ENCODE assay signal across 9 cellular contexts in genomic region chrX:45322382-45322781, GRCh38.
A peak's percentile ranks its signal among the peaks of the same experiment; 100 is the strongest.
DNase-seq lines count a peak whose midpoint lies in the region; ATAC-seq and TF ChIP-seq lines count a peak whose summit lies in the region.
"Had no signal": no experiment of that assay in that cellular context is flagged by ENCODE, and none has a peak within 500 bp of the region (broad histone marks: within the 10 kb centered on the region; RNA-seq: fewer than 3 reads in every experiment).

No MANE protein-coding gene starts in this region.

- no peak overlapping the region for H3K4me2 ChIP-seq in OCI-LY1 (ENCODE audit: low read length)

- no peak overlapping the region for H3K4me3 Mint-ChIP-seq in endodermal cell
- H3K4me3 Mint-ChIP-seq: CD4-positive, alpha-beta memory T cell had no signal

- TF ChIP-seq CTCF in OCI-LY1 (IDR thresholded peaks at IDR 0.05; ENCODE audit: low read length) (0 out of 2 replicates have a peak, but pooled peaks have one; percentile 17), endodermal cell (conservative IDR thresholded peaks at IDR 0.05) (peak; percentile 70)

- peak; percentile 0 for DNase-seq in NCI-H748 (lab: John Stamatoyannopoulos, UW; ENCODE audit: unreplicated experiment)
- no peak for DNase-seq in NCI-H748 treated with DMSO at 0.1 percent for 48 hours (lab: John Stamatoyannopoulos, UW)
- DNase-seq in endodermal cell = peak; percentile 59
- DNase-seq in middle frontal gyrus (ENCODE audit: extremely low spot score, low spot score) = peak; percentile 35
- no peak for DNase-seq in NCI-H146 treated with DMSO at 0.1 percent for 48 hours (lab: John Stamatoyannopoulos, UW; ENCODE audit: unreplicated experiment)
- no peak for DNase-seq in SK-N-DZ (ENCODE audit: low spot score)

- H3K27ac ChIP-seq in OCI-LY1 (ENCODE audit: low read depth, low read length, poor library complexity, severe bottlenecking) (no peak overlapping the region), endodermal cell (ENCODE audit: low read depth, low read length) (no peak overlapping the region)

- H3K4me3 ChIP-seq in OCI-LY1 (ENCODE audit: low read depth, low read length, poor library complexity, severe bottlenecking) (no peak overlapping the region), endodermal cell (ENCODE audit: low read length) (no peak overlapping the region)

- no peaks in the 10 kb centered on the region for H3K4me1 ChIP-seq in OCI-LY1 (ENCODE audit: insufficient read depth, low read length, severe bottlenecking)
- H3K4me1 ChIP-seq in endodermal cell (ENCODE audit: control insufficient read depth, insufficient read depth, low read length) = no peaks in the 10 kb centered on the region

- no peak for ATAC-seq in HG02642 (IDR thresholded peaks at IDR 0.05; ENCODE audit: poor library complexity, unreplicated experiment)

- no peaks in the 10 kb centered on the region for H3K27me3 Mint-ChIP-seq in endodermal cell (ENCODE audit: insufficient read depth)

- no peak overlapping the region for H3K27ac Mint-ChIP-seq in endodermal cell
- H3K27ac Mint-ChIP-seq: CD4-positive, alpha-beta memory T cell had no signal

- no peaks in the 10 kb centered on the region for H3K9me3 ChIP-seq in OCI-LY1 (ENCODE audit: low read length)
- H3K9me3 ChIP-seq in endodermal cell (ENCODE audit: control insufficient read depth, low read length) = peaks cover 2% of the 10 kb centered on the region

- no peaks in the 10 kb centered on the region for H3K9me2 ChIP-seq in OCI-LY1 (ENCODE audit: low read depth, low read length)

- H3K36me3 Mint-ChIP-seq in endodermal cell (ENCODE audit: low read depth) = peaks cover under 1% of the 10 kb centered on the region
- H3K36me3 Mint-ChIP-seq: CD4-positive, alpha-beta memory T cell had no signal

- no peaks in the 10 kb centered on the region for H3K36me3 ChIP-seq in OCI-LY1 (ENCODE audit: insufficient read depth, low read length)
- H3K36me3 ChIP-seq in endodermal cell (ENCODE audit: control insufficient read depth, insufficient read depth, low read length) = no peaks in the 10 kb centered on the region

- H2AFZ ChIP-seq in OCI-LY1 (ENCODE audit: low read length) = no peak overlapping the region

- no peaks in the 10 kb centered on the region for H3K79me2 ChIP-seq in OCI-LY1 (ENCODE audit: insufficient read depth, low read length)

- WGBS in endodermal cell (ENCODE audit: insufficient coverage in 1 of 2, insufficient read length in 1 of 2), 2 experiments = 33% methylated on average over 2 of the region's 2 CpGs; no CpG with 5 or more reads in 1 of the 2 experiments

- no peaks in the 10 kb centered on the region for H3K4me1 Mint-ChIP-seq in endodermal cell
- H3K4me1 Mint-ChIP-seq: CD4-positive, alpha-beta memory T cell had no signal

- no peaks in the 10 kb centered on the region for H4K20me1 ChIP-seq in OCI-LY1 (ENCODE audit: insufficient read depth, low read length)

- H3K9ac ChIP-seq in OCI-LY1 (ENCODE audit: low read length) = no peak overlapping the region
- H3K9ac ChIP-seq in endodermal cell (ENCODE audit: extremely low read depth, low read length, poor library complexity, severe bottlenecking) = no peak overlapping the region

- H3K27me3 ChIP-seq in OCI-LY1 (ENCODE audit: insufficient read depth, low read length) = no peaks in the 10 kb centered on the region
- no peaks in the 10 kb centered on the region for H3K27me3 ChIP-seq in endodermal cell (ENCODE audit: control insufficient read depth, insufficient read depth, low read length, poor library complexity, severe bottlenecking)

- no peaks in the 10 kb centered on the region for H3F3A ChIP-seq in OCI-LY1 (ENCODE audit: insufficient read depth, low read length)

- H3K9me3 Mint-ChIP-seq in endodermal cell = peaks cover 51% of the 10 kb centered on the region
- H3K9me3 Mint-ChIP-seq: CD4-positive, alpha-beta memory T cell had no signal

Comparison
In these comparisons a context has a peak if more than half of its experiments do, and no peak if none do; other contexts are left out.
1. DNase-seq: peak in NCI-H748 (single experiment), endodermal cell (single experiment) and middle frontal gyrus (single experiment); none in NCI-H748 treated with DMSO at 0.1 percent for 48 hours (single experiment), NCI-H146 treated with DMSO at 0.1 percent for 48 hours (single experiment) and SK-N-DZ (single experiment).